ENCODE assay signal across 8 cellular contexts in genomic region chr10:36555036-36555435, GRCh38.
"Had no signal": no experiment of that assay in that cellular context is flagged by ENCODE, and none has a peak within 500 bp of the region (broad histone marks: within the 10 kb centered on the region; RNA-seq: fewer than 3 reads in every experiment).

No MANE protein-coding gene starts in this region.

- DNase-seq: activated CD4-positive, alpha-beta T cell treated with anti-CD3 and anti-CD28 coated beads, Interleukin-2, amount 50 U/mL, for 1 hour; activated CD4-positive, CD25-positive, alpha-beta regulatory T cell; amniotic stem cell; left lung; mesendoderm; T-helper 17 cell had no signal

- H3K4me1 ChIP-seq: left lung, parathyroid adenoma, right atrium auricular region had no signal

- H3K36me3 ChIP-seq: left lung, right atrium auricular region had no signal

- H3K9me3 ChIP-seq: left lung, right atrium auricular region had no signal

- H3K27ac ChIP-seq: left lung, parathyroid adenoma, right atrium auricular region had no signal

- H3K4me3 ChIP-seq: left lung, right atrium auricular region had no signal

- H3K27me3 ChIP-seq: left lung, right atrium auricular region had no signal
